ENCODE assay signal across 7 cellular contexts in genomic region chr13:73060251-73061160, GRCh38. TPM values are rescaled to one million over a fixed set of nuclear protein-coding genes. Genes with fewer than 3 reads are reported as not detected.
DNase-seq lines count a peak whose midpoint lies in the region; ATAC-seq, FAIRE-seq and TF ChIP-seq lines count a peak whose summit lies in the region.

No MANE protein-coding gene starts in this region.

- TF ChIP-seq EP300 in stomach (IDR thresholded peaks at IDR 0.05), result no peak

- H3K4me2 ChIP-seq in MM.1S (ENCODE audit: low read depth, low read length), result peak overlapping the region; percentile 41; the same call in 1 of the 2 replicates

- TF ChIP-seq POLR2A in stomach (IDR thresholded peaks at IDR 0.05), result no peak

- WGBS in stomach, 5 donors, result 7 to 11% (median 9%) methylated on average over 26 of the region's 26 CpGs

- peaks cover 40% of the 10 kb centered on the region for H3K4me1 ChIP-seq in ES-I3 (ENCODE audit: insufficient read depth, low read length)
- no peaks in the 10 kb centered on the region for H3K4me1 ChIP-seq in MM.1S (ENCODE audit: low read length)
- peaks cover 0 to 7% of the 10 kb centered on the region in 2 donors for H3K4me1 ChIP-seq in kidney (ENCODE audit: control insufficient read depth in 1 of 2, insufficient read depth in 1 of 2, low read depth in 1 of 2, low read length in 2 of 2)
- peaks cover 9 to 41% (median 25%) of the 10 kb centered on the region in 4 donors for H3K4me1 ChIP-seq in stomach

- H3K27me3 ChIP-seq in MM.1S (replicated peaks; ENCODE audit: insufficient read depth, low read length) (no peaks in the 10 kb centered on the region), stomach (peaks cover 0 to 9% (median 0%) of the 10 kb centered on the region in 3 donors)

- no peaks in the 10 kb centered on the region for H4K20me1 ChIP-seq in MM.1S (ENCODE audit: insufficient read depth, low read length)

- no peaks in the 10 kb centered on the region for H3K9me2 ChIP-seq in MM.1S (replicated peaks; ENCODE audit: insufficient read depth, low read length)

- no peaks in the 10 kb centered on the region for H3K79me2 ChIP-seq in MM.1S (ENCODE audit: low read length)

- H3K9me3 ChIP-seq in ES-I3 (ENCODE audit: control insufficient read depth, insufficient read depth, low read length) (no peaks in the 10 kb centered on the region), MM.1S (replicated peaks; ENCODE audit: insufficient read depth, low read length) (no peaks in the 10 kb centered on the region), kidney (ENCODE audit: control insufficient read depth in 1 of 2, low read length in 2 of 2) (no peaks in the 10 kb centered on the region), stomach (no peaks in the 10 kb centered on the region)

- H3F3A ChIP-seq in MM.1S (ENCODE audit: insufficient read depth, low read length), result no peaks in the 10 kb centered on the region

- no peak for ATAC-seq in GM21786 (IDR thresholded peaks at IDR 0.05; ENCODE audit: unreplicated experiment)

- DNase-seq in MM.1S (no peak), astrocyte of the spinal cord (ENCODE audit: low read depth, low spot score) (peak; percentile 71), kidney (no peak), stomach (no peak), NCI-H2081 (lab: John Stamatoyannopoulos, UW) (no peak)

- H3K27ac ChIP-seq in MM.1S (ENCODE audit: low read length) (no peak overlapping the region), kidney (ENCODE audit: low read depth in 2 of 2, low read length in 2 of 2) (peak overlapping the region; percentile 9 to 38), stomach (peak overlapping the region; percentile 87 to 95 (median 91))

- no peak for FAIRE-seq in kidney (lab: Jason Lieb, UNC)

- in situ Hi-C loops in astrocyte of the spinal cord (cut with HindIII; ENCODE audit: low sequenced_read_pairs), result no loop called here

- H3K36me3 ChIP-seq in ES-I3 (ENCODE audit: insufficient read depth, low read length) (peaks cover 8% of the 10 kb centered on the region), MM.1S (replicated peaks; ENCODE audit: insufficient read depth, low read length) (no peaks in the 10 kb centered on the region), kidney (ENCODE audit: control insufficient read depth in 1 of 2, insufficient read depth in 2 of 2, low read length in 2 of 2) (peaks cover 0 to 4% of the 10 kb centered on the region in 2 donors), stomach (peaks cover 0 to 12% (median 9%) of the 10 kb centered on the region in 4 donors)

- H3K4me3 ChIP-seq in MM.1S (ENCODE audit: low read length), result peak overlapping the region; percentile 58; the same call in 1 of the 2 replicates
- H3K4me3 ChIP-seq in astrocyte of the spinal cord (ENCODE audit: low read depth, low read length), result peak overlapping the region; percentile 75
- peak overlapping the region; percentile 77 to 85 for H3K4me3 ChIP-seq in kidney (ENCODE audit: low read length in 2 of 2)
- H3K4me3 ChIP-seq in stomach, result peak overlapping the region; percentile 69 to 90 (median 82)

- peak overlapping the region; percentile 86 for H3K9ac ChIP-seq in ES-I3 (ENCODE audit: low read depth, low read length)
- no peak overlapping the region; the same call in 1 of the 2 replicates for H3K9ac ChIP-seq in MM.1S (ENCODE audit: low read length)
- H3K9ac ChIP-seq in kidney (ENCODE audit: low read length in 2 of 2), result peak overlapping the region; percentile 50 to 57

- intact Hi-C loops in kidney (cut with DNase I) (no loop called here), stomach (cut with DNase I; ENCODE audit: low total_unique reads) (no loop called here)

- TF ChIP-seq CTCF in MM.1S (IDR thresholded peaks at IDR 0.05; ENCODE audit: low read length) (no peak), astrocyte of the spinal cord (IDR thresholded peaks at IDR 0.05; ENCODE audit: low read depth, low read length) (no peak), kidney (IDR thresholded peaks at IDR 0.05; ENCODE audit: borderline replicate concordance, extremely low read depth, insufficient read depth) (no peak), stomach (IDR thresholded peaks at IDR 0.05) (no peak)

- H2AFZ ChIP-seq in MM.1S (ENCODE audit: low read length), result no peak overlapping the region

RNA-seq across cellular contexts. Expression of gene KLF5, which starts 1.7 kb away (rescaled TPM):
- total RNA-seq in kidney (52.7 TPM), stomach (100 to 1,000 TPM in 1 of 5 donors, 10 to 100 TPM in 4; 35.7 to 585 (median 73.9) TPM)
- polyA plus RNA-seq in kidney (ENCODE audit: insufficient read depth, low read depth, low replicate concordance) (4.4 TPM), stomach (100 to 1,000 TPM in 1 of 3 donors, 10 to 100 TPM in 2; 23.7 to 104 (median 82.3) TPM)
